In genomic region chr6:148509789-148510581, GRCh38 we compare ENCODE assay signal across 8 cellular contexts.
DNase-seq lines count a peak whose midpoint lies in the region; ATAC-seq and TF ChIP-seq lines count a peak whose summit lies in the region.

No MANE protein-coding gene starts in this region.

- H3F3A ChIP-seq in neural progenitor cell (ENCODE audit: low read depth) = peaks cover 32% of the 10 kb centered on the region

- no peaks in the 10 kb centered on the region for H3K9me3 ChIP-seq in neural progenitor cell (ENCODE audit: low read depth)

- DNase-seq in RPMI7951 (ENCODE audit: low read depth) (peak; percentile 99), neural progenitor cell (ENCODE audit: low spot score) (no peak), iPS-NIHi7 (ENCODE audit: extremely low spot score) (no peak)
- DNase-seq in activated CD4-positive, alpha-beta T cell treated with anti-CD3 and anti-CD28 coated beads, Interleukin-2, amount 50 U/mL, for 1 hour = no peak
- no peak for DNase-seq in stimulated activated naive CD4-positive, alpha-beta T cell treated with Interleukin-2 at 50 U/mL for 16 hours (lab: John Stamatoyannopoulos, UW)

- peaks cover 48% of the 10 kb centered on the region for H3K4me1 ChIP-seq in neural progenitor cell

- peak overlapping the region; percentile 87 for H3K4me2 ChIP-seq in neural progenitor cell

- no peaks in the 10 kb centered on the region for H3K36me3 ChIP-seq in neural progenitor cell

- ATAC-seq in GM19324 (IDR thresholded peaks at IDR 0.05; ENCODE audit: low FRiP score, unreplicated experiment) (peak; percentile 65), HG03342 (IDR thresholded peaks at IDR 0.05; ENCODE audit: unreplicated experiment) (peak; percentile 69), esophagus mucosa (peak; percentile 13)

- H3K27ac Mint-ChIP-seq in neural progenitor cell = no peak overlapping the region

- peaks cover 3% of the 10 kb centered on the region for H3K27me3 Mint-ChIP-seq in neural progenitor cell (ENCODE audit: insufficient read depth, low read depth)

- H3K27me3 ChIP-seq in neural progenitor cell = no peaks in the 10 kb centered on the region

- H3K36me3 Mint-ChIP-seq in neural progenitor cell = peaks cover 14% of the 10 kb centered on the region

- H3K4me1 Mint-ChIP-seq in neural progenitor cell = peaks cover 44% of the 10 kb centered on the region

- H3K4me3 ChIP-seq in neural progenitor cell = peak overlapping the region; percentile 52

- H3K27ac ChIP-seq in neural progenitor cell = no peak overlapping the region

- H4K20me1 ChIP-seq in neural progenitor cell (ENCODE audit: low read depth) = no peaks in the 10 kb centered on the region

- H3K79me2 ChIP-seq in neural progenitor cell (ENCODE audit: low read depth) = peaks cover 12% of the 10 kb centered on the region

- H2AFZ ChIP-seq in neural progenitor cell (replicated peaks) = no peak overlapping the region

- H3K4me3 Mint-ChIP-seq in neural progenitor cell = peak overlapping the region; percentile 88

- H3K9me3 Mint-ChIP-seq in neural progenitor cell = no peaks in the 10 kb centered on the region

- H3K9ac ChIP-seq in neural progenitor cell = no peak overlapping the region

- no peak for TF ChIP-seq CTCF in neural progenitor cell (IDR thresholded peaks at IDR 0.05)

Comparison
In these comparisons a context has a peak if more than half of its experiments do, and no peak if none do; other contexts are left out.
1. ATAC-seq: peak in every context shown above with its lines; median percentile 69 in HG03342; 65 in GM19324; 13 in esophagus mucosa.